ENCODE assay signal across 8 cellular contexts in genomic region chr11:44596541-44597276, GRCh38. TPM values are rescaled to one million over a fixed set of nuclear protein-coding genes. Genes with fewer than 3 reads are reported as not detected.
A peak's percentile ranks its signal among the peaks of the same experiment; 100 is the strongest.
DNase-seq lines count a peak whose midpoint lies in the region; ATAC-seq and FAIRE-seq lines count a peak whose summit lies in the region.

No MANE protein-coding gene starts in this region.

- FAIRE-seq in frontal cortex (lab: Jason Lieb, UNC), result no peak

- in situ Hi-C loops in G401 (cut with HindIII; ENCODE audit: low sequenced_read_pairs), result no loop called here

- ATAC-seq in HG02642 (IDR thresholded peaks at IDR 0.05; ENCODE audit: poor library complexity, unreplicated experiment), result peak; percentile 52

- peak; percentile 51 for DNase-seq in G401 (ENCODE audit: low spot score)
- peak; percentile 66 for DNase-seq in T-helper 9 cell
- peak; percentile 53 for DNase-seq in cerebellum (ENCODE audit: low spot score)
- peak; percentile 48 to 63 (median 48) for DNase-seq in stimulated activated CD4-positive, alpha-beta T cell treated with anti-CD3 and anti-CD28 coated beads, Interleukin-12 subunit alpha, Interleukin-12 subunit beta, amount 100 ng/mL, for 48 hours (ENCODE audit: low read depth in 2 of 3, low spot score in 1 of 3)
- DNase-seq in frontal cortex (ENCODE audit: low spot score in 2 of 2), result no peak
- no peak for DNase-seq in globus pallidus (ENCODE audit: low spot score)
- no peak for DNase-seq in NCI-H524 (lab: John Stamatoyannopoulos, UW)

RNA-seq across cellular contexts. Expression of gene CD82, which starts 31.2 kb away (rescaled TPM):
- 16.1 and 18.7 TPM in 2 replicates for total RNA-seq in G401 (2014; rRNA removed; shearing (Covaris generic))
- 6.4 TPM for total RNA-seq in cerebellum
- 6.5 TPM for total RNA-seq in frontal cortex

Comparison
In these comparisons a context has a peak if more than half of its experiments do, and no peak if none do; other contexts are left out.
1. DNase-seq: peak in G401 (single experiment), T-helper 9 cell (single experiment), cerebellum (single experiment) and stimulated activated CD4-positive, alpha-beta T cell treated with anti-CD3 and anti-CD28 coated beads, Interleukin-12 subunit alpha, Interleukin-12 subunit beta, amount 100 ng/mL, for 48 hours (3 of 3); none in frontal cortex (0 of 2), globus pallidus (single experiment) and NCI-H524 (0 of 2).